Comparison of ENCODE assay signal across 12 cellular contexts in genomic region chr15:62809106-62809967, GRCh38.
DNase-seq lines count a peak whose midpoint lies in the region; TF ChIP-seq lines count a peak whose summit lies in the region.
"Had no signal": no experiment of that assay in that cellular context is flagged by ENCODE, and none has a peak within 500 bp of the region (broad histone marks: within the 10 kb centered on the region; RNA-seq: fewer than 3 reads in every experiment).

No MANE protein-coding gene starts in this region.

- TF ChIP-seq POLR2A in ovary (IDR thresholded peaks at IDR 0.05): no peak

- H3K9me3 ChIP-seq in HAP-1 (no peaks in the 10 kb centered on the region), ovary (no peaks in the 10 kb centered on the region)

- H3K36me3 ChIP-seq in HAP-1 (replicated peaks) (no peaks in the 10 kb centered on the region), ovary (no peaks in the 10 kb centered on the region)

- peak; percentile 31 for DNase-seq in AG09309 (ENCODE audit: low read depth)
- DNase-seq in HAP-1 (ENCODE audit: low spot score in 2 of 2): peak; percentile 84
- peak; percentile 37 for DNase-seq in astrocyte of the hippocampus (ENCODE audit: low read depth, low spot score)
- DNase-seq in left kidney (ENCODE audit: low read depth, low spot score): peak; percentile 43
- no peak for DNase-seq in superior temporal gyrus (ENCODE audit: extremely low spot score)
- DNase-seq in ovary: no peak
- no peak for DNase-seq in medulla oblongata (ENCODE audit: extremely low spot score)
- no peak for DNase-seq in NCI-H1092 (lab: John Stamatoyannopoulos, UW)
- DNase-seq: activated CD4-positive, alpha-beta T cell treated with anti-CD3 and anti-CD28 coated beads, Interleukin-2, amount 10 ng/mL, durations not matched to agents 7 days and 5 days; OCI-M1; stimulated activated naive CD8-positive, alpha-beta T cell treated with anti-CD3 and anti-CD28 coated beads, Interleukin-15, Interleukin-2, amounts not matched to agents 100 U/mL and 50 U/mL, for 24 hours had no signal

- H3K4me3 ChIP-seq in AG09309 (ENCODE audit: control insufficient read depth, low read depth, low read length) (no peak overlapping the region), HAP-1 (no peak overlapping the region), ovary (no peak overlapping the region)

- H3K27me3 ChIP-seq in HAP-1 (ENCODE audit: low read depth): no peaks in the 10 kb centered on the region
- H3K27me3 ChIP-seq in ovary: no peaks in the 10 kb centered on the region

- TF ChIP-seq CTCF in AG09309 (IDR thresholded peaks at IDR 0.05; ENCODE audit: control insufficient read depth, insufficient read depth, low read depth, low read length, missing control alignments) (no peak), ovary (IDR thresholded peaks at IDR 0.05) (no peak)

- in situ Hi-C loops in HAP-1 (cut with MboI; ENCODE audit: low sequenced_read_pairs): no loop called here

- intact Hi-C loops in ovary (cut with DNase I): no loop called here

- H3K4me1 ChIP-seq in HAP-1: peaks cover 19% of the 10 kb centered on the region
- H3K4me1 ChIP-seq in ovary (ENCODE audit: insufficient read depth): peaks cover 4% of the 10 kb centered on the region

- no peak for TF ChIP-seq EP300 in ovary (IDR thresholded peaks at IDR 0.05)

- peak overlapping the region in 1 of 2 donors; percentile 17 for H3K27ac ChIP-seq in ovary
- H3K27ac ChIP-seq: C4-2B had no signal

- WGBS in ovary, 3 donors: 18 to 36% (median 19%) methylated on average over 8 of the region's 8 CpGs

Comparison
In these comparisons a context has a peak if more than half of its experiments do, and no peak if none do; other contexts are left out.
1. DNase-seq: peak in AG09309 (single experiment), HAP-1 (2 of 2), astrocyte of the hippocampus (single experiment) and left kidney (single experiment); none in superior temporal gyrus (single experiment), ovary (0 of 5), medulla oblongata (single experiment) and NCI-H1092 (single experiment).